22 cellular contexts compared by ENCODE assay signal in the genomic region with DNA sequence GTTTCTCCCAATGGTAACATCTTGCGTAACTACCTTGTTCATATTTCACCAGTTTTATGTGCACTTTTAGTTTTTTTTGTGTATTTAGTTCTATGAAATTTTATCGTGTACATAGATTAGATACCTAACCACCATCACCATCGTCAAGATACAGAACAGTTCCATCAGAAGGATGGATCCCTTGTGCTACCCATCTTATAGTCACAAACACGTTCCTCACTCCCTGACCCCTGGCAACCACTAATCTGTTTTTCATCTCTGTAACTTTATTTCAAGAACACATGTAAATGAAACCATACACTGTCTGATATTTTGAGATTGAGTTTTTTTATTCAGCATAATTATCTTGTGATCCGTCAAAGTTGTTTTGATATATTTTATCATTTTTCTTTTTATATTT. TPM values are rescaled to one million over a fixed set of nuclear protein-coding genes. Genes with fewer than 3 reads are reported as not detected.
"Had no signal": no experiment of that assay in that cellular context is flagged by ENCODE, and none has a peak within 500 bp of the region (broad histone marks: within the 10 kb centered on the region; RNA-seq: fewer than 3 reads in every experiment).

No MANE protein-coding gene starts in this region.

- H3K4me3 ChIP-seq: coronary artery, left lung, pancreas, psoas muscle, right atrium auricular region, thyroid gland had no signal

- ATAC-seq: activated CD4-positive, alpha-beta T cell treated with anti-CD3 and anti-CD28 coated beads for 36 hours; left lung; natural killer cell treated with Interleukin-12 subunit alpha and Interleukin-12 subunit beta and Interleukin-15 and Interleukin-18, amount 100 ng/mL, for 72 hours; psoas muscle; stimulated activated naive CD8-positive, alpha-beta T cell treated with anti-CD3 and anti-CD28 coated beads, Interleukin-15, Interleukin-2, amounts not matched to agents 100 U/mL and 50 U/mL, for 24 hours had no signal

- H3K36me3 Mint-ChIP-seq: activated CD4-positive, alpha-beta memory T cell treated with anti-CD3 and anti-CD28 coated beads for 36 hours; activated naive CD8-positive, alpha-beta T cell treated with anti-CD3 and anti-CD28 coated beads, Interleukin-2, amount 10 ng/mL, durations not matched to agents 7 days and 5 days; natural killer cell treated with Interleukin-12 subunit alpha and Interleukin-12 subunit beta and Interleukin-15 and Interleukin-18, amount 100 ng/mL, for 72 hours had no signal

- H3K27ac ChIP-seq: coronary artery, left lung, pancreas, psoas muscle, right atrium auricular region, thyroid gland had no signal

- H3K4me1 Mint-ChIP-seq: activated B cell treated with CpG ODN at 0.5 μM for 24 hours; activated CD4-positive, alpha-beta T cell treated with anti-CD3 and anti-CD28 coated beads for 36 hours; activated naive CD8-positive, alpha-beta T cell treated with anti-CD3 and anti-CD28 coated beads, Interleukin-2, amount 10 ng/mL, durations not matched to agents 7 days and 5 days; endodermal cell had no signal

- H3K27ac Mint-ChIP-seq: activated B cell treated with CpG ODN at 0.5 μM for 24 hours; activated CD4-positive, alpha-beta memory T cell treated with anti-CD3 and anti-CD28 coated beads for 36 hours; activated CD4-positive, alpha-beta T cell treated with anti-CD3 and anti-CD28 coated beads for 36 hours; activated naive CD4-positive, alpha-beta T cell treated with anti-CD3 and anti-CD28 coated beads for 36 hours; activated naive CD8-positive, alpha-beta T cell treated with anti-CD3 and anti-CD28 coated beads, Interleukin-2, amount 10 ng/mL, durations not matched to agents 7 days and 5 days; endodermal cell; natural killer cell treated with Interleukin-12 subunit alpha and Interleukin-12 subunit beta and Interleukin-15 and Interleukin-18, amount 100 ng/mL, for 72 hours had no signal

- H3K4me1 ChIP-seq: left lung, psoas muscle, right atrium auricular region, thyroid gland had no signal

- H3K9me3 Mint-ChIP-seq: activated B cell treated with CpG ODN at 0.5 μM for 24 hours; activated CD4-positive, alpha-beta memory T cell treated with anti-CD3 and anti-CD28 coated beads for 36 hours; activated naive CD4-positive, alpha-beta T cell treated with anti-CD3 and anti-CD28 coated beads for 36 hours; activated naive CD8-positive, alpha-beta T cell treated with anti-CD3 and anti-CD28 coated beads, Interleukin-2, amount 10 ng/mL, durations not matched to agents 7 days and 5 days; natural killer cell treated with Interleukin-12 subunit alpha and Interleukin-12 subunit beta and Interleukin-15 and Interleukin-18, amount 100 ng/mL, for 72 hours had no signal

- DNase-seq: activated B cell treated with CpG ODN at 0.5 μM for 24 hours; activated CD4-positive, alpha-beta memory T cell treated with anti-CD3 and anti-CD28 coated beads for 36 hours; activated CD4-positive, alpha-beta T cell treated with anti-CD3 and anti-CD28 coated beads for 36 hours; activated naive CD4-positive, alpha-beta T cell treated with anti-CD3 and anti-CD28 coated beads for 36 hours; activated naive CD8-positive, alpha-beta T cell treated with anti-CD3 and anti-CD28 coated beads, Interleukin-2, amount 10 ng/mL, durations not matched to agents 7 days and 5 days; activated T-cell treated with anti-CD3 and anti-CD28 coated beads, Interleukin-2, amount 50 U/mL, for 48 hours; amniotic stem cell; endodermal cell; foreskin fibroblast; left lung; mammary epithelial cell; midbrain; pancreas; psoas muscle; stimulated activated CD4-positive, alpha-beta T cell treated with anti-CD3 and anti-CD28 coated beads, Interleukin-4, amount 100 ng/mL, for 24 hours; stimulated activated naive CD8-positive, alpha-beta T cell treated with anti-CD3 and anti-CD28 coated beads, Interleukin-15, Interleukin-2, amounts not matched to agents 100 U/mL and 50 U/mL, for 24 hours; T-helper 9 cell; thyroid gland had no signal

- H3K27me3 Mint-ChIP-seq: activated CD4-positive, alpha-beta memory T cell treated with anti-CD3 and anti-CD28 coated beads for 36 hours; activated naive CD8-positive, alpha-beta T cell treated with anti-CD3 and anti-CD28 coated beads, Interleukin-2, amount 10 ng/mL, durations not matched to agents 7 days and 5 days had no signal

- H3K4me3 Mint-ChIP-seq: activated B cell treated with CpG ODN at 0.5 μM for 24 hours; activated CD4-positive, alpha-beta memory T cell treated with anti-CD3 and anti-CD28 coated beads for 36 hours; activated CD4-positive, alpha-beta T cell treated with anti-CD3 and anti-CD28 coated beads for 36 hours; activated naive CD4-positive, alpha-beta T cell treated with anti-CD3 and anti-CD28 coated beads for 36 hours; activated naive CD8-positive, alpha-beta T cell treated with anti-CD3 and anti-CD28 coated beads, Interleukin-2, amount 10 ng/mL, durations not matched to agents 7 days and 5 days; endodermal cell; natural killer cell treated with Interleukin-12 subunit alpha and Interleukin-12 subunit beta and Interleukin-15 and Interleukin-18, amount 100 ng/mL, for 72 hours had no signal

- H3K9me3 ChIP-seq: left lung, pancreas, psoas muscle, right atrium auricular region, thyroid gland had no signal

- FAIRE-seq: pancreas had no signal

- H3K36me3 ChIP-seq: left lung, pancreas, right atrium auricular region, thyroid gland had no signal

RNA-seq across cellular contexts. Expression of gene FANK1, which starts 29.9 kb away (rescaled TPM):
- total RNA-seq: natural killer cell treated with Interleukin-12 subunit alpha and Interleukin-12 subunit beta and Interleukin-15 and Interleukin-18, amount 100 ng/mL, for 72 hours; T-helper 1 cell treated with Interleukin-12 subunit alpha and Interleukin-12 subunit beta and Interleukin-4 antibody, amounts not matched to agents 30 ng/mL and 1 ng/mL, for 36 hours had no signal
